Comparison of ENCODE assay signal across 29 cellular contexts in genomic region chr12:132006056-132006680, GRCh38. TPM values are rescaled to one million over a fixed set of nuclear protein-coding genes. Genes with fewer than 3 reads are reported as not detected.
DNase-seq lines count a peak whose midpoint lies in the region; ATAC-seq, FAIRE-seq and TF ChIP-seq lines count a peak whose summit lies in the region.
"Had no signal": no experiment of that assay in that cellular context is flagged by ENCODE, and none has a peak within 500 bp of the region (broad histone marks: within the 10 kb centered on the region; RNA-seq: fewer than 3 reads in every experiment).

No MANE protein-coding gene starts in this region.

- CTCF ChIA-PET in HepG2 (lab: Yijun Ruan, JAX; ENCODE audit: low intra/inter-chr PET ratio, low total read pairs) (no interaction called here), GM12878 (lab: Yijun Ruan, JAX) (no interaction called here)

- BruUV-seq in HepG2 (replicated peaks; lab: Mats Ljungman, UMichigan) (no TSS peak), GM12878 (replicated peaks; lab: Mats Ljungman, UMichigan) (no TSS peak)

- H3K4me2 ChIP-seq in HepG2 (ENCODE audit: low read depth, low read length): no peak overlapping the region
- no peak overlapping the region for H3K4me2 ChIP-seq in GM12878 (ENCODE audit: control insufficient read depth, insufficient read depth)
- H3K4me2 ChIP-seq: GM23338 had no signal

- no peak for TF ChIP-seq EP300 in HepG2 (IDR thresholded peaks at IDR 0.05; ENCODE audit: low read depth in 2 of 2, low read length in 2 of 2)
- TF ChIP-seq EP300 in HepG2 (CRISPR knock-in tag; IDR thresholded peaks at IDR 0.05; ENCODE audit: borderline replicate concordance): no peak
- no peak for TF ChIP-seq EP300 in GM12878 (IDR thresholded peaks at IDR 0.05; ENCODE audit: borderline replicate concordance in 1 of 2, control insufficient read depth in 1 of 2, low read depth in 2 of 2, low read length in 2 of 2)

- peaks cover 83% of the 10 kb centered on the region for H3K36me3 Mint-ChIP-seq in stimulated activated effector memory CD8-positive, alpha-beta T cell treated with anti-CD3 and anti-CD28 coated beads, Interleukin-12 subunit alpha, Interleukin-12 subunit beta, amount 100 ng/mL, for 72 hours

- FAIRE-seq in HepG2 (lab: Jason Lieb, UNC) (no peak), GM12878 (lab: Jason Lieb, UNC) (peak; percentile 27)
- FAIRE-seq: GM12892, islet of Langerhans had no signal

- H3K27me3 ChIP-seq in right lobe of liver (no peaks in the 10 kb centered on the region), HepG2 (ENCODE audit: control insufficient read depth in 1 of 2, insufficient read depth in 2 of 2, low read length in 2 of 2) (no peaks in the 10 kb centered on the region; a peak in 1 of 5 replicates), GM12878 (replicated peaks in 1 of 2; ENCODE audit: control insufficient read depth in 2 of 2, insufficient read depth in 2 of 2, low read length in 1 of 2) (no peaks in the 10 kb centered on the region)
- H3K27me3 ChIP-seq: esophagus muscularis mucosa, neutrophil had no signal

- H3K4me1 ChIP-seq in right lobe of liver (no peaks in the 10 kb centered on the region), HepG2 (ENCODE audit: insufficient read depth, low read length) (no peaks in the 10 kb centered on the region), GM12878 (ENCODE audit: control insufficient read depth, insufficient read depth, low read length) (no peaks in the 10 kb centered on the region)
- H3K4me1 ChIP-seq: left ventricle myocardium inferior, prostate gland had no signal

- SMC1A ChIA-PET in GM12878 (lab: Charles Lee; ENCODE audit: uncharacterized antibody, unreplicated experiment): interaction anchor here (0.9 kb wide), 1 partner anchor 8 kb away, joined by 3 read pairs; no protein-coding TSS in a partner anchor

- TF ChIP-seq POLR2A in right lobe of liver (IDR thresholded peaks at IDR 0.05) (no peak), HepG2 (IDR thresholded peaks at IDR 0.05; ENCODE audit: insufficient read depth in 1 of 2, low read depth in 2 of 2, low read length in 2 of 2) (no peak), NB4 (IDR thresholded peaks at IDR 0.05; ENCODE audit: extremely low read depth, insufficient read length) (no peak), GM12878 (IDR thresholded peaks at IDR 0.05; ENCODE audit: low read depth, low read length) (no peak)

- DNase-seq in right lobe of liver (peak in 2 of 3 donors; percentile 7 to 17), HepG2 (ENCODE audit: low spot score) (no peak), NB4 (ENCODE audit: low read depth) (peak; percentile 58), GM12878 (ENCODE audit: low read depth, low spot score) (no peak), HK-2 (ENCODE audit: unreplicated experiment) (no peak), NCI-H128 (lab: John Stamatoyannopoulos, UW; ENCODE audit: unreplicated experiment) (no peak)
- no peak for DNase-seq in stimulated activated effector memory CD8-positive, alpha-beta T cell treated with anti-CD3 and anti-CD28 coated beads, Interleukin-12 subunit alpha, Interleukin-12 subunit beta, amount 100 ng/mL, for 72 hours (ENCODE audit: low spot score in 2 of 2)
- DNase-seq: activated CD4-positive, alpha-beta T cell treated with anti-CD3 and anti-CD28 coated beads, Interleukin-2, amount 10 ng/mL, durations not matched to agents 24 days and 14 days; activated naive CD8-positive, alpha-beta T cell treated with anti-CD3 and anti-CD28 coated beads, Interleukin-2, amount 10 ng/mL, durations not matched to agents 7 days and 5 days; central memory CD4-positive, alpha-beta T cell; endodermal cell; hippocampal formation; left ventricle myocardium inferior; NCI-H1417 treated with DMSO at 0.1 percent for 48 hours; NCI-H2081; NCI-H2227 treated with DMSO at 0.1 percent for 48 hours; NCI-H69; stimulated activated CD4-positive, alpha-beta T cell treated with anti-CD3 and anti-CD28 coated beads, Interleukin-15, amount 100 ng/mL, for 24 hours; stimulated activated naive CD4-positive, alpha-beta T cell; T-helper 9 cell; WERI-Rb-1 had no signal

- no peak for TF ChIP-seq CTCF in right lobe of liver (IDR thresholded peaks at IDR 0.05)
- no peak for TF ChIP-seq CTCF in HepG2 (CRISPR knock-in tag; IDR thresholded peaks at IDR 0.05)
- no peak for TF ChIP-seq CTCF in NB4 (IDR thresholded peaks at IDR 0.05; ENCODE audit: low read depth, low read length)
- TF ChIP-seq CTCF in GM12878 (IDR thresholded peaks at IDR 0.05 in 2 of 3, conservative IDR thresholded peaks at IDR 0.05 in 1 of 3; ENCODE audit: control insufficient read depth in 2 of 3, extremely low read depth in 1 of 3, insufficient read depth in 1 of 3, low read depth in 3 of 3, low read length in 3 of 3): no peak

- H3K36me3 ChIP-seq in right lobe of liver: peaks cover 0 to 30% (median 21%) of the 10 kb centered on the region in 4 donors
- H3K36me3 ChIP-seq in HepG2 (replicated peaks in 1 of 2; ENCODE audit: control insufficient read depth in 1 of 2, insufficient read depth in 2 of 2, low read length in 2 of 2): peaks cover 16 to 41% of the 10 kb centered on the region in 2 experiments
- H3K36me3 ChIP-seq in GM12878 (ENCODE audit: control insufficient read depth in 2 of 2, insufficient read depth in 2 of 2, low read length in 1 of 2): peaks cover 13 to 19% of the 10 kb centered on the region in 2 experiments

- H3K27ac ChIP-seq in right lobe of liver (no peak overlapping the region), HepG2 (ENCODE audit: extremely low read length, insufficient read depth, low read length) (no peak overlapping the region), GM12878 (ENCODE audit: control insufficient read depth, insufficient read depth) (no peak overlapping the region)
- H3K27ac ChIP-seq: esophagus muscularis mucosa, left ventricle myocardium inferior, neutrophil, prostate gland, WERI-Rb-1 had no signal

- H3K9me3 ChIP-seq in right lobe of liver (no peaks in the 10 kb centered on the region), HepG2 (ENCODE audit: low read length) (no peaks in the 10 kb centered on the region), GM12878 (replicated peaks; ENCODE audit: control insufficient read depth, insufficient read depth, low read length) (no peaks in the 10 kb centered on the region)
- H3K9me3 ChIP-seq: esophagus muscularis mucosa, left ventricle myocardium inferior, neutrophil, prostate gland had no signal

- H3K9ac ChIP-seq in HepG2 (ENCODE audit: insufficient read depth, low read depth, low read length) (no peak overlapping the region), GM12878 (ENCODE audit: control insufficient read depth, insufficient read depth, low read length) (no peak overlapping the region)

- in situ Hi-C loops in HepG2 (cut with HindIII; ENCODE audit: extremely low pct_ligation_motif_present, low pct_unique_long_range_greater_than_20kb) (loop anchor here (25.0 kb wide), 1 partner anchor 394 kb away; no protein-coding TSS in a partner anchor), GM12878 (cut with MboI) (no loop called here)

- H3K27ac Mint-ChIP-seq in stimulated activated effector memory CD8-positive, alpha-beta T cell treated with anti-CD3 and anti-CD28 coated beads, Interleukin-12 subunit alpha, Interleukin-12 subunit beta, amount 100 ng/mL, for 72 hours: peak overlapping the region; percentile 23
- H3K27ac Mint-ChIP-seq: activated CD4-positive, alpha-beta T cell treated with anti-CD3 and anti-CD28 coated beads, Interleukin-2, amount 10 ng/mL, durations not matched to agents 24 days and 14 days; activated naive CD8-positive, alpha-beta T cell treated with anti-CD3 and anti-CD28 coated beads, Interleukin-2, amount 10 ng/mL, durations not matched to agents 7 days and 5 days; dendritic cell treated with granulocyte-macrophage colony-stimulating factor and Interleukin-4, amounts not matched to agents 40 ng/mL and 50 ng/mL, for 4 days; endodermal cell; GM23338 had no signal

- ATAC-seq in right lobe of liver: no peak
- no peak for ATAC-seq in HepG2
- no peak for ATAC-seq in GM12878
- ATAC-seq in stimulated activated effector memory CD8-positive, alpha-beta T cell treated with anti-CD3 and anti-CD28 coated beads, Interleukin-12 subunit alpha, Interleukin-12 subunit beta, amount 100 ng/mL, for 72 hours: no peak
- no peak for ATAC-seq in GM18498 (IDR thresholded peaks at IDR 0.05; ENCODE audit: unreplicated experiment)
- ATAC-seq: GM23338 had no signal

- H3K4me1 Mint-ChIP-seq in stimulated activated effector memory CD8-positive, alpha-beta T cell treated with anti-CD3 and anti-CD28 coated beads, Interleukin-12 subunit alpha, Interleukin-12 subunit beta, amount 100 ng/mL, for 72 hours: peaks cover 4% of the 10 kb centered on the region
- H3K4me1 Mint-ChIP-seq: endodermal cell had no signal

- H3K9me3 Mint-ChIP-seq in stimulated activated effector memory CD8-positive, alpha-beta T cell treated with anti-CD3 and anti-CD28 coated beads, Interleukin-12 subunit alpha, Interleukin-12 subunit beta, amount 100 ng/mL, for 72 hours: no peaks in the 10 kb centered on the region
- H3K9me3 Mint-ChIP-seq: activated CD4-positive, alpha-beta T cell treated with anti-CD3 and anti-CD28 coated beads, Interleukin-2, amount 10 ng/mL, durations not matched to agents 24 days and 14 days; activated naive CD8-positive, alpha-beta T cell treated with anti-CD3 and anti-CD28 coated beads, Interleukin-2, amount 10 ng/mL, durations not matched to agents 7 days and 5 days; dendritic cell treated with granulocyte-macrophage colony-stimulating factor and Interleukin-4, amounts not matched to agents 40 ng/mL and 50 ng/mL, for 4 days; endodermal cell; GM23338 had no signal

- no peaks in the 10 kb centered on the region for H3K79me2 ChIP-seq in HepG2 (ENCODE audit: insufficient read depth, low read length)
- H3K79me2 ChIP-seq in GM12878 (ENCODE audit: control insufficient read depth, insufficient read depth, low read length): no peaks in the 10 kb centered on the region

- 88% methylated on average over 16 of the region's 19 CpGs for WGBS in right lobe of liver (ENCODE audit: insufficient coverage, low coverage, low lambda C conversion rate, missing lambda C conversion rate)
- WGBS in HepG2 (ENCODE audit: low lambda C conversion rate): over 99% methylated on average over 19 of the region's 19 CpGs
- 95% methylated on average over 19 of the region's 19 CpGs for WGBS in GM12878 (ENCODE audit: insufficient coverage, insufficient replicate concordance, low lambda C conversion rate, missing lambda C conversion rate)

- H4K20me1 ChIP-seq in HepG2 (ENCODE audit: insufficient read depth, low read length): no peaks in the 10 kb centered on the region
- H4K20me1 ChIP-seq in GM12878 (ENCODE audit: control insufficient read depth, insufficient read depth): no peaks in the 10 kb centered on the region

- H3K4me3 Mint-ChIP-seq in stimulated activated effector memory CD8-positive, alpha-beta T cell treated with anti-CD3 and anti-CD28 coated beads, Interleukin-12 subunit alpha, Interleukin-12 subunit beta, amount 100 ng/mL, for 72 hours: no peak overlapping the region
- H3K4me3 Mint-ChIP-seq: activated CD4-positive, alpha-beta T cell treated with anti-CD3 and anti-CD28 coated beads, Interleukin-2, amount 10 ng/mL, durations not matched to agents 24 days and 14 days; activated naive CD8-positive, alpha-beta T cell treated with anti-CD3 and anti-CD28 coated beads, Interleukin-2, amount 10 ng/mL, durations not matched to agents 7 days and 5 days; dendritic cell treated with granulocyte-macrophage colony-stimulating factor and Interleukin-4, amounts not matched to agents 40 ng/mL and 50 ng/mL, for 4 days; endodermal cell; GM23338 had no signal

- TF ChIP-seq RAD21 in HepG2 (CRISPR knock-in tag; IDR thresholded peaks at IDR 0.05) (no peak), GM12878 (IDR thresholded peaks at IDR 0.05; ENCODE audit: insufficient read depth, low read depth, low read length) (no peak)

- no peak overlapping the region for H2AFZ ChIP-seq in HepG2 (ENCODE audit: low read length)
- no peak overlapping the region for H2AFZ ChIP-seq in GM12878 (ENCODE audit: control insufficient read depth, low read depth, low read length)
- H2AFZ ChIP-seq: GM23338 had no signal

- intact Hi-C loops in right lobe of liver (cut with DNase I): no loop called here
- intact Hi-C loops in HepG2 (cut with micrococcal nuclease; ENCODE audit: unreplicated experiment): no loop called here
- intact Hi-C loops in GM12878 (cut with micrococcal nuclease; ENCODE audit: unreplicated experiment): no loop called here

- RAD21 ChIA-PET in GM12878 (lab: Charles Lee; ENCODE audit: unreplicated experiment): no interaction called here

- POLR2A ChIA-PET in HepG2 (lab: Yijun Ruan, JAX): no interaction called here
- POLR2A ChIA-PET in GM12878 (lab: Charles Lee): no interaction called here

- H3K4me3 ChIP-seq in right lobe of liver: no peak overlapping the region
- no peak overlapping the region for H3K4me3 ChIP-seq in HepG2 (replicated peaks in 1 of 3; ENCODE audit: insufficient read depth in 1 of 3, low read depth in 2 of 3, low read length in 3 of 3)
- no peak overlapping the region for H3K4me3 ChIP-seq in NB4 (ENCODE audit: low read depth, low read length)
- no peak overlapping the region for H3K4me3 ChIP-seq in GM12878
- H3K4me3 ChIP-seq: esophagus muscularis mucosa, GM23338, left ventricle myocardium inferior, prostate gland had no signal

RNA-seq across cellular contexts. Expression of gene EP400, which starts 56.4 kb away (rescaled TPM):
- total RNA-seq in right lobe of liver (10 to 100 TPM; 10.9 to 16.3 (median 13.3) TPM), HepG2 (2016; rRNA removed; fragmentation: Illumina TruSeq; extraction: Trizol) (5.0 and 8.4 TPM in 2 replicates), GM12878 (2014; rRNA removed) (6.2 and 6.9 TPM in 2 replicates), GM12878 (2014; rRNA removed; fragmentation: Illumina TruSeq; extraction: Trizol) (4.7 and 5.5 TPM in 2 replicates), GM12878 (2021) (39.4 and 44.2 TPM in 2 replicates)
- total RNA-seq in HepG2 (2016; cell fraction: cytosol; rRNA removed; fragmentation: Illumina TruSeq; extraction: Trizol; ENCODE audit: low read depth): 4.7 TPM in 2 replicates
- 3.7 and 7.0 TPM in 2 replicates for total RNA-seq in HepG2 (2016; cell fraction: insoluble cytoplasmic fraction; rRNA removed; fragmentation: Illumina TruSeq; extraction: Trizol)
- total RNA-seq in HepG2 (2016; cell fraction: membrane; rRNA removed; fragmentation: Illumina TruSeq; extraction: Trizol): 6.0 and 6.1 TPM in 2 replicates
- total RNA-seq in HepG2 (2016; cell fraction: nucleus; rRNA removed; fragmentation: Illumina TruSeq; extraction: Trizol): 13.3 and 16.0 TPM in 2 replicates
- polyA plus RNA-seq in HepG2 (2011; rRNA removed) (4.2 and 4.9 TPM in 2 replicates), GM12878 (2011; rRNA removed) (3.8 and 4.1 TPM in 2 replicates), GM12878 (2014; fragmentation: Illumina TruSeq; extraction: Trizol) (19.2 and 20.7 TPM in 2 replicates), GM12878 (2014; fragmentation: Nextera tagmentation; extraction: Ambion mirVana) (1 to 10 TPM; 4.0 to 6.4 TPM), GM12878 (2014; rRNA removed) (15.9 and 22.1 TPM in 2 replicates), GM12878 (2016; fragmentation: Nextera tagmentation; extraction: Ambion mirVana) (10 to 100 TPM in 1 of 2 experiments, 1 to 10 TPM in 1; 9.8 to 11.7 TPM)
- polyA plus RNA-seq in HepG2 (2011; cell fraction: cytosol; rRNA removed): 2.4 and 3.4 TPM in 2 replicates
- 23.5 and 23.6 TPM in 2 replicates for polyA plus RNA-seq in HepG2 (2011; cell fraction: nucleus; rRNA removed)
- 16.1 and 16.9 TPM in 2 replicates for polyA plus RNA-seq in HepG2 (2012)
- polyA plus RNA-seq in HepG2 (2016; cell fraction: cytosol; fragmentation: Illumina TruSeq; extraction: Trizol; ENCODE audit: low read depth): 1.1 TPM in 2 replicates
- polyA plus RNA-seq in HepG2 (2016; cell fraction: insoluble cytoplasmic fraction; fragmentation: Illumina TruSeq; extraction: Trizol; ENCODE audit: low read depth): 11.0 and 15.9 TPM in 2 replicates
- polyA plus RNA-seq in HepG2 (2016; cell fraction: membrane; fragmentation: Illumina TruSeq; extraction: Trizol; ENCODE audit: low read depth): 2.6 and 2.7 TPM in 2 replicates
- polyA plus RNA-seq in HepG2 (2016; cell fraction: nucleus; fragmentation: Illumina TruSeq; extraction: Trizol; ENCODE audit: insufficient read depth, low read depth): 43.2 and 47.1 TPM in 2 replicates
- 7.5 and 11.1 TPM in 2 replicates for polyA minus RNA-seq in HepG2 (2011; rRNA and poly(A)+ RNA removed; ENCODE audit: low replicate concordance)
- polyA minus RNA-seq in HepG2 (2011; cell fraction: cytosol; rRNA and poly(A)+ RNA removed): 7.5 and 8.3 TPM in 2 replicates
- 16.2 and 18.8 TPM in 2 replicates for polyA minus RNA-seq in HepG2 (2011; cell fraction: nucleus; rRNA and poly(A)+ RNA removed)
- 82.2 and 87.0 TPM in 2 replicates for total RNA-seq in GM12878 (2013; cell fraction: nucleolus; rRNA removed)
- 13.0 TPM for polyA plus RNA-seq in GM12878 (2011; ENCODE audit: low read depth)
- polyA plus RNA-seq in GM12878 (2011; cell fraction: cytosol; rRNA removed): 4.1 and 6.5 TPM in 2 replicates
- polyA plus RNA-seq in GM12878 (2011; cell fraction: nucleus; rRNA removed): 23.4 and 36.1 TPM in 2 replicates
- polyA plus RNA-seq in GM12878 (2012): 16.3 and 19.1 TPM in 2 replicates
- 10.6 and 13.4 TPM in 2 replicates for polyA minus RNA-seq in GM12878 (2011; rRNA and poly(A)+ RNA removed)
- 9.1 and 9.7 TPM in 2 replicates for polyA minus RNA-seq in GM12878 (2011; cell fraction: cytosol; rRNA and poly(A)+ RNA removed)
- polyA minus RNA-seq in GM12878 (2011; cell fraction: nucleus; rRNA and poly(A)+ RNA removed): 9.8 and 24.3 TPM in 2 replicates

Comparison
In these comparisons a context has a peak if more than half of its experiments do, and no peak if none do; other contexts are left out.
1. DNase-seq: peak in right lobe of liver (2 of 3) and NB4 (single experiment); none in HepG2 (single experiment), GM12878 (single experiment), stimulated activated effector memory CD8-positive, alpha-beta T cell treated with anti-CD3 and anti-CD28 coated beads, Interleukin-12 subunit alpha, Interleukin-12 subunit beta, amount 100 ng/mL, for 72 hours (0 of 2), HK-2 (single experiment) and NCI-H128 (single experiment).